Comparison of ENCODE assay signal across 8 cellular contexts in the genomic region with DNA sequence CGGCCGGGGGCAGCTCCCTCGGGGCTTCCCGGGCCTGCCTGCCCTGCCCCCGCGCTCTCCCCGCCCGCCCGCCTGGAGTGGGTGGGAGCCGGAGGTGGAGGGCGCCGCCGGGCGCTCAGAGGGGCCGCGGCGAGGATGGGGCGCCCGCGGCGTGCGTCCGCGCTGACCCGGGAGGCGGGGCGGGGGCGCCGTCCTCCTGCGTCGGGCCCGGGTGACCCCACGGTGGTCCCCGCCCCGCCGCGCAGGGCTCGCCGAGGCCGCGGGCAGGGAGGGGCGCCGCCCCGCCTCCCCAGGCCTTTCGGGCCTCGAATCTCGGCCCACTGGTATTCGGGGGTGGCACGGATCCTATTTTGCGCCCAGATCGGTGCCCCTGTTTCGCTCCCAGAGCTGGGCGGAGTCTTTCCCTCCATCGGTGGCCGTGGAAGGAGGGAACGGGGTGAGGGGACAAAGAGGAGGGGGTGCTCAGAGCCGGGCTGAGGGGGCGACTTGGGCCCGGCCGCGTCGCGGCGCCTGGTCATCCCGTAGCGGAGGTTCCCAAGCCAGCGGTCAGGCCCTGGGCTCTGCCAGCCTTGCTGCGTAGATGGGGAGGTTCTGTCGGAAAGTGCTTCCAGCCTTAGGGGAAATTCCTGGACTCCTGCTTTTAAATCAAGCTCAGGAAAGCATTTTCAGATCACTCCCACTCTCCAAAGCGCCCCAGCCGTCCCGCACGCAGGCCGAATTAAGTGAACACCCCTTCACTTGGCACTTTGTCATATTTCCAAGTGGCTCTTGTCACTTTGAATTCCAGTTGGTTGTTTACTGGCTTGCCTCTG. TPM values are rescaled to one million over a fixed set of nuclear protein-coding genes. Genes with fewer than 3 reads are reported as not detected.
DNase-seq lines count a peak whose midpoint lies in the region; ATAC-seq and TF ChIP-seq lines count a peak whose summit lies in the region.

No MANE protein-coding gene starts in this region.

- H3K4me3 ChIP-seq in AG09309 (ENCODE audit: control insufficient read depth, low read depth, low read length) (peak overlapping the region; percentile 75), skeletal muscle satellite cell (ENCODE audit: low read length) (peak overlapping the region; percentile 75)

- H3K27me3 Mint-ChIP-seq in central memory CD8-positive, alpha-beta T cell = no peaks in the 10 kb centered on the region

- DNase-seq in AG09309 (ENCODE audit: low read depth) = peak; percentile 37
- DNase-seq in NCI-H774 (lab: John Stamatoyannopoulos, UW) = peak; percentile 69
- no peak for DNase-seq in central memory CD8-positive, alpha-beta T cell (ENCODE audit: low spot score in 2 of 2)
- DNase-seq in inferior parietal cortex (ENCODE audit: extremely low spot score) = peak; percentile 39
- no peak for DNase-seq in GF-D8 (lab: John Stamatoyannopoulos, UW)

- ATAC-seq in GM18519 (IDR thresholded peaks at IDR 0.05; ENCODE audit: low FRiP score, unreplicated experiment) (peak; percentile 43), HG02938 (IDR thresholded peaks at IDR 0.05; ENCODE audit: unreplicated experiment) (peak; percentile 49)
- no peak for ATAC-seq in central memory CD8-positive, alpha-beta T cell (replicated peaks; ENCODE audit: extremely low read depth, poor library complexity, severe bottlenecking)

- H3K9ac ChIP-seq in skeletal muscle satellite cell (ENCODE audit: low read depth, low read length) = peak overlapping the region; percentile 89

- H3K4me3 Mint-ChIP-seq in central memory CD8-positive, alpha-beta T cell = peak overlapping the region; percentile 91

- H3K4me2 ChIP-seq in skeletal muscle satellite cell (ENCODE audit: low read length) = peak overlapping the region; percentile 83

- H3K4me1 Mint-ChIP-seq in central memory CD8-positive, alpha-beta T cell = peaks cover 22% of the 10 kb centered on the region

- H3K9me3 ChIP-seq in skeletal muscle satellite cell (replicated peaks; ENCODE audit: low read length) = no peaks in the 10 kb centered on the region

- H3K27me3 ChIP-seq in skeletal muscle satellite cell (ENCODE audit: control insufficient read depth, insufficient read depth, low read length) = no peaks in the 10 kb centered on the region

- H3K36me3 ChIP-seq in skeletal muscle satellite cell (ENCODE audit: insufficient read depth, low read length) = no peaks in the 10 kb centered on the region

- peak overlapping the region; percentile 19 for H3K27ac Mint-ChIP-seq in central memory CD8-positive, alpha-beta T cell (ENCODE audit: low read depth)

- peaks cover 17% of the 10 kb centered on the region for H3K4me1 ChIP-seq in skeletal muscle satellite cell (ENCODE audit: control insufficient read depth, insufficient read depth, low read length)

- no peaks in the 10 kb centered on the region for H3K9me3 Mint-ChIP-seq in central memory CD8-positive, alpha-beta T cell

- no peak for TF ChIP-seq CTCF in AG09309 (IDR thresholded peaks at IDR 0.05; ENCODE audit: control insufficient read depth, insufficient read depth, low read depth, low read length, missing control alignments)

- peaks cover 4% of the 10 kb centered on the region for H3K36me3 Mint-ChIP-seq in central memory CD8-positive, alpha-beta T cell (ENCODE audit: insufficient read depth)

RNA-seq across cellular contexts. Expression of gene PATJ, which starts 0.5 kb away (rescaled TPM):
- 1.5 and 2.3 TPM in 2 replicates for total RNA-seq in skeletal muscle satellite cell (2012; rRNA removed)

RNA-seq across cellular contexts. Expression of gene TM2D1, which starts 17.9 kb away (rescaled TPM):
- 35.2 and 37.8 TPM in 2 replicates for total RNA-seq in skeletal muscle satellite cell (2012; rRNA removed)

Comparison
In these comparisons a context has a peak if more than half of its experiments do, and no peak if none do; other contexts are left out.
1. DNase-seq: peak in AG09309 (single experiment), NCI-H774 (single experiment) and inferior parietal cortex (single experiment); none in central memory CD8-positive, alpha-beta T cell (0 of 2) and GF-D8 (single experiment).